Comparison of ENCODE assay signal across 27 cellular contexts in genomic region chr2:31086585-31086984, GRCh38.
"Had no signal": no experiment of that assay in that cellular context is flagged by ENCODE, and none has a peak within 500 bp of the region (broad histone marks: within the 10 kb centered on the region; RNA-seq: fewer than 3 reads in every experiment).

No MANE protein-coding gene starts in this region.

- H3K27ac ChIP-seq: stomach, suprapubic skin, testis, thoracic aorta, thyroid gland, tibial artery, tibial nerve, transverse colon, upper lobe of left lung, upper lobe of right lung, uterus, vagina had no signal

- DNase-seq: stimulated activated CD4-positive, alpha-beta T cell treated with anti-CD3 and anti-CD28 coated beads, Interleukin-2, amount 100 ng/mL, for 48 hours; stimulated activated CD4-positive, alpha-beta T cell treated with anti-CD3 and anti-CD28 coated beads, Interleukin-4, amount 100 ng/mL, for 1 hour; stimulated activated CD4-positive, alpha-beta T cell treated with anti-CD3 and anti-CD28 coated beads, Interleukin-4, amount 100 ng/mL, for 24 hours; stimulated activated CD4-positive, alpha-beta T cell treated with anti-CD3 and anti-CD28 coated beads, Interleukin-4, amount 100 ng/mL, for 4 hours; stimulated activated CD8-positive, alpha-beta memory T cell treated with anti-CD3 and anti-CD28 coated beads, Interleukin-4, amount 100 ng/mL, for 48 hours; stimulated activated naive B cell treated with anti-CD40 and anti-IgM and Interleukin-4, amounts not matched to agents 10 μg/mL and 1 μg/mL and 100 μg/mL, for 72 hours; stimulated activated naive CD4-positive, alpha-beta T cell; stimulated activated naive CD4-positive, alpha-beta T cell treated with Interleukin-2 at 50 U/mL for 16 hours; stimulated activated naive CD8-positive, alpha-beta T cell treated with anti-CD3 and anti-CD28 coated beads, Interleukin-15, amount 100 ng/mL, for 72 hours; stimulated activated naive CD8-positive, alpha-beta T cell treated with anti-CD3 and anti-CD28 coated beads, Interleukin-15, Interleukin-2, amounts not matched to agents 100 U/mL and 50 U/mL, for 24 hours; stomach; substantia nigra; testis; thyroid gland; tibial artery; transverse colon; trophoblast cell; upper lobe of left lung; upper lobe of right lung; uterus had no signal

- H3K27me3 ChIP-seq: stomach, suprapubic skin, testis, thyroid gland, tibial artery, tibial nerve, transverse colon, upper lobe of left lung, upper lobe of right lung, uterus, vagina had no signal

- H3K4me1 ChIP-seq: stomach, suprapubic skin, testis, thyroid gland, tibial artery, tibial nerve, transverse colon, upper lobe of left lung, upper lobe of right lung, uterus, vagina had no signal

- FAIRE-seq: urothelium cell line had no signal

- H3K9me3 ChIP-seq: stomach, suprapubic skin, testis, thoracic aorta, thyroid gland, tibial artery, transverse colon, upper lobe of left lung, upper lobe of right lung, uterus, vagina had no signal

- H3K4me3 ChIP-seq: stomach, suprapubic skin, testis, thoracic aorta, thyroid gland, tibial artery, tibial nerve, transverse colon, upper lobe of left lung, upper lobe of right lung, uterus, vagina had no signal

- ATAC-seq: stimulated activated effector memory CD8-positive, alpha-beta T cell treated with anti-CD3 and anti-CD28 coated beads, Interleukin-12 subunit alpha, Interleukin-12 subunit beta, amount 100 ng/mL, for 72 hours; stimulated activated memory B cell treated with anti-CD40 and anti-IgM and Interleukin-4, amounts not matched to agents 10 μg/mL and 1 μg/mL and 100 μg/mL, for 72 hours; stimulated activated naive B cell treated with anti-CD40 and anti-IgM and Interleukin-4, amounts not matched to agents 10 μg/mL and 1 μg/mL and 100 μg/mL, for 72 hours; stimulated activated naive CD8-positive, alpha-beta T cell treated with anti-CD3 and anti-CD28 coated beads, Interleukin-15, Interleukin-2, amounts not matched to agents 100 U/mL and 50 U/mL, for 24 hours; upper lobe of right lung had no signal

- H3K36me3 ChIP-seq: stomach, suprapubic skin, thoracic aorta, thyroid gland, tibial artery, tibial nerve, transverse colon, upper lobe of left lung, upper lobe of right lung, uterus, vagina had no signal
